In the genomic region with DNA sequence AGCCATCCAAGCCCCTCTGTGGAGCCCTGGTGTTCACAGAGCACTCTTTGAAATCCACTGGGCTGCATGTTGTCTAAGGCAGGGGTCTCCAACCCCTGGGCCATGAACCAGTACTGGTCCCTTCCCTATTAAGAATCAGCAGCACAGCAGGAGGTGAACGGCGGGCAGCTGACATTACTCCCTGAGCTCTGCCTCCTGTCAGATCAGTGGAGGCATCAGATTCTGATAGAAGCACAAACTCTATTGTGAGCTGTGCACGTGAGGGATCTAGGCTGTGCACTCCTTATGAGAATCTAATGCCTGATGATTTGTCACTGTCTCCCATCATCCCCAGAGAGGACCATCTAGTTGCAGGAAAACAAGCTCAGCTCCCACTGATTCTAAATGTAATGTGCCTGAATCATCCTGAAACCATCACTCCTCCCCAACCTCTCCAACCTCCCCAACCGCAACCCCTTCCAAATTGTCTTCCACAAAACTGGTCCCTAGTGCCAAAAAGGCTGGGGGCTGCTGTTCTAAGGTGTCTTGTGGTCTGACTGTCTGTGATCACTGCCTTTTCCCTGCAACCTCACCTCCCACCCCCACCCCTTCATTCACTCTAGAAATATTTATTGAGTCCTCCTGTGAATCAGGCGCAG, we compare ENCODE assay signal across 16 cellular contexts.
DNase-seq lines count a peak whose midpoint lies in the region; ATAC-seq and TF ChIP-seq lines count a peak whose summit lies in the region.
"Had no signal": no experiment of that assay in that cellular context is flagged by ENCODE, and none has a peak within 500 bp of the region (broad histone marks: within the 10 kb centered on the region; RNA-seq: fewer than 3 reads in every experiment).

No MANE protein-coding gene starts in this region.

- ATAC-seq in HG03025 (IDR thresholded peaks at IDR 0.05; ENCODE audit: low FRiP score, unreplicated experiment), result no peak
- ATAC-seq in GM19397 (IDR thresholded peaks at IDR 0.05; ENCODE audit: unreplicated experiment), result no peak
- ATAC-seq: activated CD4-positive, alpha-beta T cell treated with anti-CD3 and anti-CD28 coated beads for 36 hours; sciatic nerve had no signal

- TF ChIP-seq CTCF in dorsolateral prefrontal cortex (IDR thresholded peaks at IDR 0.05 in 54 of 56, conservative IDR thresholded peaks at IDR 0.05 in 2 of 56; ENCODE audit: low read depth in 1 of 56, partially characterized antibody in 56 of 56), result no peak
- TF ChIP-seq CTCF in brain microvascular endothelial cell (IDR thresholded peaks at IDR 0.05; ENCODE audit: low read depth, low read length, missing control alignments), result no peak

- H3K4me3 ChIP-seq in dorsolateral prefrontal cortex, result no peak overlapping the region
- no peak overlapping the region for H3K4me3 ChIP-seq in brain microvascular endothelial cell (ENCODE audit: low read depth, low read length)
- H3K4me3 ChIP-seq in H7 (ENCODE audit: insufficient read depth, low read depth, low read length), result no peak overlapping the region
- H3K4me3 ChIP-seq: HAP-1, SK-N-MC had no signal

- no peaks in the 10 kb centered on the region for H3K27me3 ChIP-seq in dorsolateral prefrontal cortex
- no peaks in the 10 kb centered on the region for H3K27me3 ChIP-seq in brain microvascular endothelial cell (replicated peaks)
- H3K27me3 ChIP-seq in H7 (ENCODE audit: control insufficient read depth, insufficient read depth, low read length), result no peaks in the 10 kb centered on the region

- H3K36me3 ChIP-seq in brain microvascular endothelial cell (replicated peaks), result no peaks in the 10 kb centered on the region
- H3K36me3 ChIP-seq in H7 (replicated peaks; ENCODE audit: control insufficient read depth, insufficient read depth, low read length), result no peaks in the 10 kb centered on the region
- H3K36me3 ChIP-seq: HAP-1 had no signal

- in situ Hi-C loops in brain microvascular endothelial cell (cut with HindIII; ENCODE audit: low pct_ligation_motif_present, low sequenced_read_pairs), result loop anchor here (25.0 kb wide), 1 partner anchor 428 kb away; the partner anchor contains the start of genes BRIX1 and RAD1

- intact Hi-C loops in dorsolateral prefrontal cortex (cut with DNase I), result loop anchor here (2.0 to 5.0 kb wide), 4 partner anchors 38 to 414 kb away; partner anchors contain the start of gene RAI14 (in 1 of the 2)

- peak overlapping the region; percentile 7 to 96 (median 88) for H3K27ac ChIP-seq in dorsolateral prefrontal cortex
- H3K27ac ChIP-seq in brain microvascular endothelial cell, result no peak overlapping the region
- H3K27ac ChIP-seq: SK-N-MC had no signal

- DNase-seq in EL, result peak; percentile 41
- DNase-seq in NCI-H2196 treated with DMSO at 0.1 percent for 48 hours (lab: John Stamatoyannopoulos, UW; ENCODE audit: unreplicated experiment), result peak; percentile 79
- DNase-seq in dorsolateral prefrontal cortex, result no peak
- DNase-seq in pons (ENCODE audit: low spot score), result peak; percentile 59
- no peak for DNase-seq in brain microvascular endothelial cell
- no peak for DNase-seq in H7
- DNase-seq: activated CD4-positive, alpha-beta T cell treated with anti-CD3 and anti-CD28 coated beads for 36 hours; activated CD8-positive, alpha-beta memory T cell treated with anti-CD3 and anti-CD28 coated beads, Interleukin-2, amount 50 U/mL, for 4 hours; aorta; occipital lobe; T1000 had no signal

Comparison
In these comparisons a context has a peak if more than half of its experiments do, and no peak if none do; other contexts are left out.
1. DNase-seq: peak in EL (single experiment), NCI-H2196 treated with DMSO at 0.1 percent for 48 hours (single experiment) and pons (single experiment); none in dorsolateral prefrontal cortex (0 of 10), brain microvascular endothelial cell (single experiment) and H7 (single experiment).